ENCODE assay signal across 1 cellular context in the genomic region with DNA sequence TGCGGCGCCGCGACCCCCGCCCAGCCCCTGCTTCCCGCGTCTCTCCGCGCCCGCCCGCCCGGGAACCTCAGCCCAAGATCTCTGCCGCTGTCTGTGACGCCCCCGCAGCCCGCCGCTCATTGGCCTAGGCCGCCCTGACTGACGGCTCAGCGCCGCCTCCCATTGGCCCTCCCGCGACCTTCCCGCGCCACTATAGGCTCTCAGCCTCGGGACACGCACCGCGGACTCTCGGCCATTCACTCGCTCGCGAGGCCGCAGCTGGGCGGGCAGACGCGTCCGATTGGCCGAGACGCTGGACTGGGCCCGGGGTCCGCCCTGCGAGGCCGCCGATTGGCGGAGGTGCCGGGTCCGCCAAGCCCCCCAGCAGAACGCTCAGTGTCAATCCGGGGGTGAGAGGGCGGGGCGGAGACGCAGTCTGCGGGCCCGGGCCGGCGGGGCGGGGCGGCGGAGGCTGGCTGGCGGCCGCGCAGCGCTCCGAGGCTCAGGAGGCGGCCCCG.
TF ChIP-seq lines count a peak whose summit lies in the region.

TSS of gene PRKACA (minus strand) at position 95 of the 497 bp plus-strand sequence. CDS start 215 bp downstream, outside the sequence.

TF ChIP-seq in SK-N-SH, 30 proteins besides CTCF, POLR2A, EP300 and RAD21 (continued from another document):
- TF ChIP-seq, protein P1, sequence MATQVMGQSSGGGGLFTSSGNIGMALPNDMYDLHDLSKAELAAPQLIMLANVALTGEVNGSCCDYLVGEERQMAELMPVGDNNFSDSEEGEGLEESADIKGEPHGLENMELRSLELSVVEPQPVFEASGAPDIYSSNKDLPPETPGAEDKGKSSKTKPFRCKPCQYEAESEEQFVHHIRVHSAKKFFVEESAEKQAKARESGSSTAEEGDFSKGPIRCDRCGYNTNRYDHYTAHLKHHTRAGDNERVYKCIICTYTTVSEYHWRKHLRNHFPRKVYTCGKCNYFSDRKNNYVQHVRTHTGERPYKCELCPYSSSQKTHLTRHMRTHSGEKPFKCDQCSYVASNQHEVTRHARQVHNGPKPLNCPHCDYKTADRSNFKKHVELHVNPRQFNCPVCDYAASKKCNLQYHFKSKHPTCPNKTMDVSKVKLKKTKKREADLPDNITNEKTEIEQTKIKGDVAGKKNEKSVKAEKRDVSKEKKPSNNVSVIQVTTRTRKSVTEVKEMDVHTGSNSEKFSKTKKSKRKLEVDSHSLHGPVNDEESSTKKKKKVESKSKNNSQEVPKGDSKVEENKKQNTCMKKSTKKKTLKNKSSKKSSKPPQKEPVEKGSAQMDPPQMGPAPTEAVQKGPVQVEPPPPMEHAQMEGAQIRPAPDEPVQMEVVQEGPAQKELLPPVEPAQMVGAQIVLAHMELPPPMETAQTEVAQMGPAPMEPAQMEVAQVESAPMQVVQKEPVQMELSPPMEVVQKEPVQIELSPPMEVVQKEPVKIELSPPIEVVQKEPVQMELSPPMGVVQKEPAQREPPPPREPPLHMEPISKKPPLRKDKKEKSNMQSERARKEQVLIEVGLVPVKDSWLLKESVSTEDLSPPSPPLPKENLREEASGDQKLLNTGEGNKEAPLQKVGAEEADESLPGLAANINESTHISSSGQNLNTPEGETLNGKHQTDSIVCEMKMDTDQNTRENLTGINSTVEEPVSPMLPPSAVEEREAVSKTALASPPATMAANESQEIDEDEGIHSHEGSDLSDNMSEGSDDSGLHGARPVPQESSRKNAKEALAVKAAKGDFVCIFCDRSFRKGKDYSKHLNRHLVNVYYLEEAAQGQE (IDR thresholded peaks at IDR 0.05; ENCODE audit: low read depth, low read length), result no peak
- TF ChIP-seq SIN3A (IDR thresholded peaks at IDR 0.05; ENCODE audit: borderline replicate concordance, low read depth, low read length) (peak; percentile 41; the same call in 1 of the 2 replicates), CHD2 (IDR thresholded peaks at IDR 0.05; ENCODE audit: low read length, partially characterized antibody) (peak; percentile 97), RFX5 (IDR thresholded peaks at IDR 0.05; ENCODE audit: low read length) (peak; percentile 81), RXRA (IDR thresholded peaks at IDR 0.05; ENCODE audit: borderline replicate concordance, low read depth) (no peak), PBX3 (IDR thresholded peaks at IDR 0.05) (peak; percentile 99), FOXJ3 (CRISPR knock-in tag; IDR thresholded peaks at IDR 0.05) (no peak), EZH2phosphoT487 (IDR thresholded peaks at IDR 0.05; ENCODE audit: borderline replicate concordance, low read depth) (no peak), GATA2 (CRISPR knock-in tag; IDR thresholded peaks at IDR 0.05) (no peak), ELF1 (IDR thresholded peaks at IDR 0.05) (no peak), USF2 (IDR thresholded peaks at IDR 0.05; ENCODE audit: borderline replicate concordance, low read depth, low read length) (no peak), RCOR1 (IDR thresholded peaks at IDR 0.05; ENCODE audit: low read length) (no peak), NFIC (IDR thresholded peaks at IDR 0.05; ENCODE audit: borderline replicate concordance) (no peak), MEF2A (IDR thresholded peaks at IDR 0.05; ENCODE audit: borderline replicate concordance, low read depth) (no peak), TEAD4 (IDR thresholded peaks at IDR 0.05; ENCODE audit: borderline replicate concordance, insufficient read depth) (no peak), FOSL2 (IDR thresholded peaks at IDR 0.05; ENCODE audit: borderline replicate concordance, low read depth) (no peak), TAF1 (IDR thresholded peaks at IDR 0.05; ENCODE audit: borderline replicate concordance, low read depth, low read length) (no peak), GABPA (IDR thresholded peaks at IDR 0.05; ENCODE audit: low read depth) (peak; percentile 23; the same call in 1 of the 2 replicates), TCF12 (IDR thresholded peaks at IDR 0.05) (no peak), POLR2AphosphoS5 (IDR thresholded peaks at IDR 0.05; ENCODE audit: low read depth, low read length) (no peak), YY1 (IDR thresholded peaks at IDR 0.05; ENCODE audit: low read depth) (no peak), MXI1 (IDR thresholded peaks at IDR 0.05; ENCODE audit: low read depth, low read length) (peak; percentile 46; the same call in 1 of the 2 replicates), ZBTB33 (IDR thresholded peaks at IDR 0.05; ENCODE audit: borderline replicate concordance, low read depth) (0 out of 2 replicates have a peak, but pooled peaks have one; percentile 17), JUND (IDR thresholded peaks at IDR 0.05) (no peak), FOXM1 (IDR thresholded peaks at IDR 0.05; ENCODE audit: low read depth) (no peak)
- TF ChIP-seq, protein P2, sequence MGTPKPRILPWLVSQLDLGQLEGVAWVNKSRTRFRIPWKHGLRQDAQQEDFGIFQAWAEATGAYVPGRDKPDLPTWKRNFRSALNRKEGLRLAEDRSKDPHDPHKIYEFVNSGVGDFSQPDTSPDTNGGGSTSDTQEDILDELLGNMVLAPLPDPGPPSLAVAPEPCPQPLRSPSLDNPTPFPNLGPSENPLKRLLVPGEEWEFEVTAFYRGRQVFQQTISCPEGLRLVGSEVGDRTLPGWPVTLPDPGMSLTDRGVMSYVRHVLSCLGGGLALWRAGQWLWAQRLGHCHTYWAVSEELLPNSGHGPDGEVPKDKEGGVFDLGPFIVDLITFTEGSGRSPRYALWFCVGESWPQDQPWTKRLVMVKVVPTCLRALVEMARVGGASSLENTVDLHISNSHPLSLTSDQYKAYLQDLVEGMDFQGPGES (IDR thresholded peaks at IDR 0.05; ENCODE audit: low read depth, low read length), result peak; percentile 95
- TF ChIP-seq, protein P3, sequence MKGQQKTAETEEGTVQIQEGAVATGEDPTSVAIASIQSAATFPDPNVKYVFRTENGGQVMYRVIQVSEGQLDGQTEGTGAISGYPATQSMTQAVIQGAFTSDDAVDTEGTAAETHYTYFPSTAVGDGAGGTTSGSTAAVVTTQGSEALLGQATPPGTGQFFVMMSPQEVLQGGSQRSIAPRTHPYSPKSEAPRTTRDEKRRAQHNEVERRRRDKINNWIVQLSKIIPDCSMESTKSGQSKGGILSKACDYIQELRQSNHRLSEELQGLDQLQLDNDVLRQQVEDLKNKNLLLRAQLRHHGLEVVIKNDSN (IDR thresholded peaks at IDR 0.05; ENCODE audit: borderline replicate concordance, low read depth), result no peak
- TF ChIP-seq, protein P4, sequence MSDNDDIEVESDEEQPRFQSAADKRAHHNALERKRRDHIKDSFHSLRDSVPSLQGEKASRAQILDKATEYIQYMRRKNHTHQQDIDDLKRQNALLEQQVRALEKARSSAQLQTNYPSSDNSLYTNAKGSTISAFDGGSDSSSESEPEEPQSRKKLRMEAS (IDR thresholded peaks at IDR 0.05; ENCODE audit: low read depth), result no peak
